Comparison of ENCODE assay signal across 13 cellular contexts in the genomic region with DNA sequence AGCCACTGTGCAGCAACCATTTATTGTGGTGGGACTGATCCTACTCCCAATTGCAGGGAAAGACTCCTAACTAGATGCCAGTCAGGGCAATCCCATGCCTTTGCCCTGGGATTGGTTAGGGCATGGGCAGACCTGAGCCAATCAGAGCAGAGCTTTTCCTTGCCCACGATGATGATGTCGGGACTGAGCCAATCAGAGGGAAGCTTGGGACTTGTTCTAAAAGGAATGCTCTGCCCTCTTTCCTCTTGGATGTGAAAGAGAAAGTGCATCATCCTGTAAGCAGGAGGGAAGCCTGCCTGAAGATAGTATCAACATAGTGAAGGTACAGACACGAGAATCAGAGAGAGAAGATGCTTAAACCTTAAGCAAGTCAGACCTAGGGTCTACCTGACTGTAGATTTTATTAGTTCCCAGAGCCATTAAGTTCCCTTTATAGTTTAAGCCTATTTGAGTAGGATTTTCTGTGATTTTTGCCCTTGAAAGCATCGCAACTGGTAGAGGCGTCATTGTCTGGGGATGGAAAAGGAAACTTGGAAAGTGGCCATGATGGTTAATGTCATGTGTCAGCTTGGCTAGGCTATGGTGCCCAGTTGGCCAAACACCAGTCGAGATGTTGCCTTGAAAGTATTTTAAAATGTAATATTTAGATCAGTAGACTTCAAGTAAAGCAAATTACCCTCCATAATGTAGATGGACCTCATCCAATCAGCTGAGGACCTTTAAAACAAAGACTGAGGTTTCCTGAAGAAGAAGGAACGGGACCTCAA. TPM values are rescaled to one million over a fixed set of nuclear protein-coding genes. Genes with fewer than 3 reads are reported as not detected.
A peak's percentile ranks its signal among the peaks of the same experiment; 100 is the strongest.
DNase-seq lines count a peak whose midpoint lies in the region; TF ChIP-seq lines count a peak whose summit lies in the region.
"Had no signal": no experiment of that assay in that cellular context is flagged by ENCODE, and none has a peak within 500 bp of the region (broad histone marks: within the 10 kb centered on the region; RNA-seq: fewer than 3 reads in every experiment).

No MANE protein-coding gene starts in this region.

- H3K36me3 Mint-ChIP-seq in HFFc6 (ENCODE audit: low read depth), result no peaks in the 10 kb centered on the region
- H3K36me3 Mint-ChIP-seq: activated naive CD4-positive, alpha-beta T cell treated with anti-CD3 and anti-CD28 coated beads, Interleukin-2, amount 10 ng/mL, durations not matched to agents 7 days and 5 days had no signal

- H3K36me3 ChIP-seq in brain microvascular endothelial cell (replicated peaks), result no peaks in the 10 kb centered on the region
- H3K36me3 ChIP-seq in hepatocyte (replicated peaks; ENCODE audit: insufficient read depth, low read depth), result no peaks in the 10 kb centered on the region
- no peaks in the 10 kb centered on the region for H3K36me3 ChIP-seq in suprapubic skin

- no peaks in the 10 kb centered on the region for H3K9me3 ChIP-seq in hepatocyte (ENCODE audit: low read depth)
- H3K9me3 ChIP-seq in suprapubic skin, result no peaks in the 10 kb centered on the region

- H3K4me3 Mint-ChIP-seq in HFFc6, result peak overlapping the region; percentile 29; the same call in 1 of the 2 replicates
- H3K4me3 Mint-ChIP-seq: activated naive CD4-positive, alpha-beta T cell treated with anti-CD3 and anti-CD28 coated beads, Interleukin-2, amount 10 ng/mL, durations not matched to agents 7 days and 5 days had no signal

- H2AFZ ChIP-seq in hepatocyte, result no peak overlapping the region

- no peak for TF ChIP-seq POLR2A in suprapubic skin (IDR thresholded peaks at IDR 0.05)

- H3K27ac Mint-ChIP-seq in HFFc6, result peak overlapping the region; percentile 9; the same call in 1 of the 2 replicates
- H3K27ac Mint-ChIP-seq: activated naive CD4-positive, alpha-beta T cell treated with anti-CD3 and anti-CD28 coated beads, Interleukin-2, amount 10 ng/mL, durations not matched to agents 7 days and 5 days had no signal

- no peak for TF ChIP-seq EP300 in suprapubic skin (IDR thresholded peaks at IDR 0.05)

- no peaks in the 10 kb centered on the region; the same call in 1 of the 2 replicates for H3K9me3 Mint-ChIP-seq in HFFc6
- H3K9me3 Mint-ChIP-seq: activated naive CD4-positive, alpha-beta T cell treated with anti-CD3 and anti-CD28 coated beads, Interleukin-2, amount 10 ng/mL, durations not matched to agents 7 days and 5 days had no signal

- no peaks in the 10 kb centered on the region for H3K9me2 ChIP-seq in hepatocyte (replicated peaks; ENCODE audit: insufficient read depth)

- no peaks in the 10 kb centered on the region for H3K27me3 ChIP-seq in brain microvascular endothelial cell (replicated peaks)
- no peaks in the 10 kb centered on the region for H3K27me3 ChIP-seq in hepatocyte
- H3K27me3 ChIP-seq in suprapubic skin, result no peaks in the 10 kb centered on the region
- H3K27me3 ChIP-seq: dorsolateral prefrontal cortex had no signal

- no peak for TF ChIP-seq CTCF in HFFc6 (IDR thresholded peaks at IDR 0.05)
- no peak for TF ChIP-seq CTCF in brain microvascular endothelial cell (IDR thresholded peaks at IDR 0.05; ENCODE audit: low read depth, low read length, missing control alignments)
- TF ChIP-seq CTCF in hepatocyte (IDR thresholded peaks at IDR 0.05; ENCODE audit: poor library complexity), result no peak
- TF ChIP-seq CTCF in suprapubic skin (IDR thresholded peaks at IDR 0.05), result no peak

- in situ Hi-C loops in brain microvascular endothelial cell (cut with HindIII; ENCODE audit: low pct_ligation_motif_present, low sequenced_read_pairs), result loop anchor here (25.0 kb wide), 1 partner anchor 497 kb away; no protein-coding TSS in a partner anchor

- H3K4me2 ChIP-seq in hepatocyte, result no peak overlapping the region

- DNase-seq in HFFc6 (no peak), brain microvascular endothelial cell (peak; percentile 9), hepatocyte (ENCODE audit: low spot score) (no peak), suprapubic skin (ENCODE audit: low spot score in 2 of 2) (no peak), DMS114 treated with DMSO at 0.1 percent for 48 hours (lab: John Stamatoyannopoulos, UW; ENCODE audit: unreplicated experiment) (no peak), COR-L47 (lab: John Stamatoyannopoulos, UW) (no peak)
- no peak for DNase-seq in stimulated activated CD4-positive, alpha-beta T cell treated with anti-CD3 and anti-CD28 coated beads, Interleukin-4, amount 100 ng/mL, for 1 hour
- DNase-seq: activated CD4-positive, alpha-beta T cell treated with anti-CD3 and anti-CD28 coated beads, Interleukin-2, amount 50 U/mL, for 1 hour; activated naive CD4-positive, alpha-beta T cell treated with anti-CD3 and anti-CD28 coated beads, Interleukin-2, amount 10 ng/mL, durations not matched to agents 7 days and 5 days; GOT3; Karpas-422; stimulated activated CD4-positive, alpha-beta T cell treated with anti-CD3 and anti-CD28 coated beads, Interleukin-1b, Interleukin-23, amount 100 ng/mL, for 48 hours had no signal

- no peak overlapping the region for H3K27ac ChIP-seq in brain microvascular endothelial cell
- peak overlapping the region; percentile 28 for H3K27ac ChIP-seq in hepatocyte
- peak overlapping the region; percentile 86 for H3K27ac ChIP-seq in suprapubic skin

- H4K20me1 ChIP-seq in hepatocyte (ENCODE audit: insufficient read depth, poor library complexity, severe bottlenecking), result no peaks in the 10 kb centered on the region

- no peaks in the 10 kb centered on the region for H3K79me2 ChIP-seq in hepatocyte

- WGBS in hepatocyte (ENCODE audit: low lambda C conversion rate, missing lambda C conversion rate), result 91% methylated on average over 7 of the region's 7 CpGs
- WGBS in suprapubic skin, result 49% methylated on average over 7 of the region's 7 CpGs

- no peak overlapping the region for H3K4me3 ChIP-seq in brain microvascular endothelial cell (ENCODE audit: low read depth, low read length)
- H3K4me3 ChIP-seq in hepatocyte, result no peak overlapping the region
- no peak overlapping the region for H3K4me3 ChIP-seq in suprapubic skin
- H3K4me3 ChIP-seq: dorsolateral prefrontal cortex had no signal

- peaks cover 27% of the 10 kb centered on the region for H3K4me1 Mint-ChIP-seq in HFFc6 (ENCODE audit: low read depth)

- H3K27me3 Mint-ChIP-seq in HFFc6 (ENCODE audit: insufficient read depth), result no peaks in the 10 kb centered on the region; the same call in 1 of the 2 replicates

- H3K4me1 ChIP-seq in hepatocyte (ENCODE audit: insufficient read depth) (peaks cover 4% of the 10 kb centered on the region), suprapubic skin (peaks cover 29% of the 10 kb centered on the region)

RNA-seq across cellular contexts. Expression of a gene that starts 19.9 kb away (rescaled TPM):
- 10 to 100 TPM; 58.6 to 87.1 (median 73.2) TPM for total RNA-seq in HFFc6 (2021; fragmentation: NEBNext Ultra II Directional; extraction: Animal tissue kit (Norgen Biotek cat#: 25700))
- total RNA-seq in hepatocyte (113 and 135 TPM in 2 replicates), suprapubic skin (100 to 1,000 TPM; 129 to 195 (median 159) TPM)
- polyA plus RNA-seq in hepatocyte, result 65.9 and 68.2 TPM in 2 replicates
